ENCODE assay signal across 1 cellular context in genomic region chr7:47260270-47260669, GRCh38.
TF ChIP-seq lines count a peak whose summit lies in the region.

No MANE protein-coding gene starts in this region.

TF ChIP-seq in HEK293, 187 proteins besides CTCF, POLR2A, EP300 and RAD21 (continued from another document):
- TF ChIP-seq PRDM6 (tag by site-specific recombination; IDR thresholded peaks at IDR 0.05) (no peak), ZNF366 (tag by site-specific recombination; conservative IDR thresholded peaks at IDR 0.05) (no peak), ZNF513 (tag by site-specific recombination; IDR thresholded peaks at IDR 0.05) (peak; percentile 97), ZNF2 (tag by site-specific recombination; IDR thresholded peaks at IDR 0.05) (no peak), RBAK (tag by site-specific recombination; IDR thresholded peaks at IDR 0.05) (no peak), ZNF248 (tag by site-specific recombination; IDR thresholded peaks at IDR 0.05) (no peak), ZNF280C (tag by site-specific recombination; IDR thresholded peaks at IDR 0.05) (no peak), ZNF362 (tag by site-specific recombination; IDR thresholded peaks at IDR 0.05) (no peak), ZNF830 (tag by site-specific recombination; IDR thresholded peaks at IDR 0.05; ENCODE audit: low read depth) (no peak), KLF1 (tag by site-specific recombination; IDR thresholded peaks at IDR 0.05) (no peak), ATF2 (tag by site-specific recombination; IDR thresholded peaks at IDR 0.05; ENCODE audit: low read depth) (peak; percentile 54; the same call in 1 of the 2 replicates), ZNF449 (tag by site-specific recombination; IDR thresholded peaks at IDR 0.05) (no peak), ZNF121 (tag by site-specific recombination; IDR thresholded peaks at IDR 0.05) (no peak)
